27 cellular contexts compared by ENCODE assay signal in the genomic region with DNA sequence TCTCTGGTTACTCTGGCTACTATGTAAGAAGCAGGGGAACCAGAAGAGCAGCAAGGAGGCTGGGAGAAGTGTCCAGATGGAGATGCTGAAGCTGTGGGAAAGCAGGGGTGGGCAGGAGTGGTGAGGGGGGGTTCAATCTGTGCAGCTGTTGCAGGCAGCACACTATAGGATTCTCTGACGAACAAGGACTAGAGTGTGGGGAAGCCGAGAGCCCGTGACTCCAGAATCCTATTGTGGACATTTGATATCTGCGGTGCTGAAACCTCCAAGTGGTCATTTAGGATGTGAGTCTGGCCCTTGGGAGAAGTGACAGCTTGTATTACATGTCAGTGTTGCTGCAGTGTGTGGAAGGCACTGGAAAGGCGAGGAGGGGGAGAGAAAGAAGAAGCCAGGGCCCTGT.
"Had no signal": no experiment of that assay in that cellular context is flagged by ENCODE, and none has a peak within 500 bp of the region (broad histone marks: within the 10 kb centered on the region; RNA-seq: fewer than 3 reads in every experiment).

No MANE protein-coding gene starts in this region.

- H3K4me1 ChIP-seq: body of pancreas, left lung, prostate gland, suprapubic skin, uterus had no signal

- H3K36me3 Mint-ChIP-seq: naive thymus-derived CD4-positive, alpha-beta T cell had no signal

- H3K27ac ChIP-seq: body of pancreas, cardiac muscle cell, left lung, prostate gland, suprapubic skin, uterus, VCaP had no signal

- ATAC-seq: activated CD8-positive, alpha-beta memory T cell treated with anti-CD3 and anti-CD28 coated beads, Interleukin-2, amount 10 ng/mL, durations not matched to agents 7 days and 5 days; activated CD8-positive, alpha-beta T cell treated with anti-CD3 and anti-CD28 coated beads for 36 hours; activated naive CD8-positive, alpha-beta T cell treated with anti-CD3 and anti-CD28 coated beads, Interleukin-2, amount 50 U/mL, for 24 hours; body of pancreas; left lung; naive thymus-derived CD4-positive, alpha-beta T cell; right cardiac atrium; stimulated activated naive CD8-positive, alpha-beta T cell treated with anti-CD3 and anti-CD28 coated beads, Interleukin-15, amount 100 ng/mL, for 72 hours had no signal

- H3K36me3 ChIP-seq: cardiac muscle cell, left lung, prostate gland, suprapubic skin, uterus had no signal

- H3K4me1 Mint-ChIP-seq: activated CD4-positive, alpha-beta T cell treated with anti-CD3 and anti-CD28 coated beads, Interleukin-2, amount 10 ng/mL, durations not matched to agents 7 days and 5 days; activated CD8-positive, alpha-beta memory T cell treated with anti-CD3 and anti-CD28 coated beads, Interleukin-2, amount 10 ng/mL, durations not matched to agents 7 days and 5 days; activated naive CD8-positive, alpha-beta T cell treated with anti-CD3 and anti-CD28 coated beads, Interleukin-2, amount 50 U/mL, for 24 hours; immature natural killer cell; naive thymus-derived CD4-positive, alpha-beta T cell; stimulated activated naive CD8-positive, alpha-beta T cell treated with anti-CD3 and anti-CD28 coated beads, Interleukin-15, amount 100 ng/mL, for 72 hours had no signal

- H3K4me3 ChIP-seq: body of pancreas, cardiac muscle cell, left lung, lung, prostate gland, suprapubic skin, uterus had no signal

- H3K27me3 Mint-ChIP-seq: activated CD4-positive, alpha-beta T cell treated with anti-CD3 and anti-CD28 coated beads, Interleukin-2, amount 10 ng/mL, durations not matched to agents 7 days and 5 days; activated CD8-positive, alpha-beta memory T cell treated with anti-CD3 and anti-CD28 coated beads, Interleukin-2, amount 10 ng/mL, durations not matched to agents 7 days and 5 days; activated CD8-positive, alpha-beta T cell treated with anti-CD3 and anti-CD28 coated beads for 36 hours; activated naive CD8-positive, alpha-beta T cell treated with anti-CD3 and anti-CD28 coated beads, Interleukin-2, amount 50 U/mL, for 24 hours had no signal

- H3K27me3 ChIP-seq: body of pancreas, left lung, suprapubic skin, uterus had no signal

- H3K4me3 Mint-ChIP-seq: activated CD4-positive, alpha-beta T cell treated with anti-CD3 and anti-CD28 coated beads, Interleukin-2, amount 10 ng/mL, durations not matched to agents 7 days and 5 days; activated CD8-positive, alpha-beta memory T cell treated with anti-CD3 and anti-CD28 coated beads, Interleukin-2, amount 10 ng/mL, durations not matched to agents 7 days and 5 days; activated CD8-positive, alpha-beta T cell treated with anti-CD3 and anti-CD28 coated beads for 36 hours; activated naive CD8-positive, alpha-beta T cell treated with anti-CD3 and anti-CD28 coated beads, Interleukin-2, amount 50 U/mL, for 24 hours; activated T-helper 1 cell treated with anti-CD3 and anti-CD28 coated beads, Interleukin-12 subunit alpha, Interleukin-12 subunit beta, Interleukin-2, Interleukin-4 antibody, amounts not matched to agents 30 ng/mL and 10 ng/mL and 1 ng/mL, durations not matched to agents 14 hours and 24 hours and 36 hours; immature natural killer cell; naive thymus-derived CD4-positive, alpha-beta T cell; stimulated activated naive CD8-positive, alpha-beta T cell treated with anti-CD3 and anti-CD28 coated beads, Interleukin-15, amount 100 ng/mL, for 72 hours; T-helper 2 cell treated with Interferon-gamma antibody and Interleukin-4, amounts not matched to agents 5 μg/mL and 100 μg/mL, for 36 hours had no signal

- DNase-seq: activated CD4-positive, alpha-beta T cell treated with anti-CD3 and anti-CD28 coated beads, Interleukin-2, amount 10 ng/mL, durations not matched to agents 7 days and 5 days; activated CD4-positive, CD25-positive, alpha-beta regulatory T cell treated with anti-CD3 and anti-CD28 coated beads, Interleukin-2, amount 50 U/mL, for 72 hours; activated CD8-positive, alpha-beta memory T cell treated with anti-CD3 and anti-CD28 coated beads, Interleukin-2, amount 10 ng/mL, durations not matched to agents 7 days and 5 days; activated CD8-positive, alpha-beta T cell treated with anti-CD3 and anti-CD28 coated beads for 36 hours; activated gamma-delta T cell; activated naive CD4-positive, alpha-beta T cell treated with anti-CD3 and anti-CD28 coated beads, Interleukin-2, amount 50 U/mL, for 16 hours; activated naive CD8-positive, alpha-beta T cell treated with anti-CD3 and anti-CD28 coated beads, Interleukin-2, amount 50 U/mL, for 24 hours; anterior cingulate cortex; body of pancreas; effector CD4-positive, alpha-beta T cell; erythroblast; foreskin fibroblast; immature natural killer cell; left lung; naive thymus-derived CD4-positive, alpha-beta T cell; right cardiac atrium; stimulated activated CD4-positive, alpha-beta T cell treated with anti-CD3 and anti-CD28 coated beads, Interleukin-12 subunit alpha, Interleukin-12 subunit beta, amount 100 ng/mL, for 4 hours; stimulated activated naive CD8-positive, alpha-beta T cell treated with anti-CD3 and anti-CD28 coated beads, Interleukin-15, amount 100 ng/mL, for 72 hours; trophoblast cell; uterus had no signal

- H3K9me3 ChIP-seq: body of pancreas, prostate gland, suprapubic skin, uterus had no signal

- H3K27ac Mint-ChIP-seq: activated CD4-positive, alpha-beta T cell treated with anti-CD3 and anti-CD28 coated beads, Interleukin-2, amount 10 ng/mL, durations not matched to agents 7 days and 5 days; activated CD8-positive, alpha-beta memory T cell treated with anti-CD3 and anti-CD28 coated beads, Interleukin-2, amount 10 ng/mL, durations not matched to agents 7 days and 5 days; activated CD8-positive, alpha-beta T cell treated with anti-CD3 and anti-CD28 coated beads for 36 hours; activated naive CD8-positive, alpha-beta T cell treated with anti-CD3 and anti-CD28 coated beads, Interleukin-2, amount 50 U/mL, for 24 hours; activated T-helper 1 cell treated with anti-CD3 and anti-CD28 coated beads, Interleukin-12 subunit alpha, Interleukin-12 subunit beta, Interleukin-2, Interleukin-4 antibody, amounts not matched to agents 30 ng/mL and 10 ng/mL and 1 ng/mL, durations not matched to agents 14 hours and 24 hours and 36 hours; immature natural killer cell; naive thymus-derived CD4-positive, alpha-beta T cell; stimulated activated naive CD8-positive, alpha-beta T cell treated with anti-CD3 and anti-CD28 coated beads, Interleukin-15, amount 100 ng/mL, for 72 hours; T-helper 2 cell treated with Interferon-gamma antibody and Interleukin-4, amounts not matched to agents 5 μg/mL and 100 μg/mL, for 36 hours had no signal
